8 cellular contexts compared by ENCODE assay signal in the genomic region with DNA sequence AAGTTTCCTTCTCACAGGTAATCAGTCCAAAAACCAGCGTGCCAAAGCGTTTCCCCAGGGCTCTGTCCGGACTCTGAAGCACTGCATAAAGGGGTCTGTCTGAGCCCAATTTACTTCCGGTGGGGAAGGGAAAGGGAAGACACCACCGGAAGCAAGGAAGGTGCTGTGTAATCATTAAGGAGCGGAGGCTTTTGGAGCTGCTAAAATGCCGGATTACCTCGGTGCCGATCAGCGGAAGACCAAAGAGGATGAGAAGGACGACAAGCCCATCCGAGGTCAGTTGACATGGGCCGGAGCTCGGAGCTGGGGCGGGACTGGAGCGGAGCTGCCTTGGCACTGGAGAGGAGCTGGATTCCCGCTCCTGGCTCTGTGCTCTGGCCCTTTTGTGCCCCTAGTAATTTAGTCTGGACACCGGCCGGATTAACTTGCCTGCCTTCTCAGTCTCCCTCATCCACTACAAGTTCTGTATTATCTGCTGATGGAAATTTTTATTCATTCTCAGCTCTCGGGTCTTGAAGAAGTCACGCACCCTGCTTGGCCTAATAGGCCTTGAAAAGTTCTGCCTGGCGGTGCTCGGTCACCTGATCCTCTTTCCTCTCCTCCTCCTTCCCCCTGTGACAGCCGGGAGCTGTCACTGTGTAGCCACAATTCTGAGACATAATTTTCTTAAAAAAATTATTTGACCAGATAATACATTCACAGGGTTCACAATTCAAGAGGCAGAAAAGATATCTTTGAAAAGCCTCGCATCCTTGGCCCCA. TPM values are rescaled to one million over a fixed set of nuclear protein-coding genes. Genes with fewer than 3 reads are reported as not detected.
DNase-seq lines count a peak whose midpoint lies in the region; ATAC-seq lines count a peak whose summit lies in the region.

A gene (plus strand): TSS at position 137 of the 761 bp plus-strand sequence. CDS start 69 bp downstream, at position 206.

- WGBS in mesendoderm (ENCODE audit: extremely low coverage, insufficient coverage, low lambda C conversion rate): no CpG with 5 or more reads among the region's 25 CpGs

- in situ Hi-C loops in Caki2 (cut with HindIII; ENCODE audit: low pct_unique_long_range_greater_than_20kb, low sequenced_read_pairs): no loop called here

- no peak within 1 kb of the TSS for H2BK120ac ChIP-seq in mesendoderm (ENCODE audit: low read depth, low read length)

- peak within 1 kb of the TSS; percentile 91 for H3K9ac ChIP-seq in HUES48 (ENCODE audit: low read depth, low read length)
- peak within 1 kb of the TSS; percentile 98 for H3K9ac ChIP-seq in NT2/D1 (ENCODE audit: insufficient read length, low read depth)
- peak within 1 kb of the TSS; percentile 97 for H3K9ac ChIP-seq in endocrine pancreas (ENCODE audit: control insufficient read depth, insufficient read depth, low read length)
- H3K9ac ChIP-seq in mesendoderm (ENCODE audit: low read length): peak within 1 kb of the TSS; percentile 95

- H4K5ac ChIP-seq in mesendoderm (ENCODE audit: low read length): no peak within 1 kb of the TSS

- no peak within 1 kb of the TSS for H2BK15ac ChIP-seq in mesendoderm (replicated peaks; ENCODE audit: low read depth)

- H3K27ac ChIP-seq in HUES48 (ENCODE audit: low read depth, low read length) (peak within 1 kb of the TSS; percentile 93), mesendoderm (ENCODE audit: low read depth, low read length) (peak within 1 kb of the TSS; percentile 54)

- H3K27me3 ChIP-seq in HUES48 (ENCODE audit: control insufficient read depth, insufficient read depth, low read length): no peaks in the 10 kb centered on the region
- H3K27me3 ChIP-seq in NT2/D1 (ENCODE audit: insufficient read depth, insufficient read length): no peaks in the 10 kb centered on the region
- H3K27me3 ChIP-seq in endocrine pancreas (ENCODE audit: control insufficient read depth, insufficient read depth, low read length): no peaks in the 10 kb centered on the region
- H3K27me3 ChIP-seq in mesendoderm (ENCODE audit: insufficient read depth, low read length, poor library complexity): no peaks in the 10 kb centered on the region

- H3K4me1 Mint-ChIP-seq in activated CD8-positive, alpha-beta memory T cell treated with anti-CD3 and anti-CD28 coated beads, Interleukin-2, amount 10 ng/mL, durations not matched to agents 7 days and 5 days: peaks cover 62% of the 10 kb centered on the region

- peak within 1 kb of the TSS; percentile 94 for H2BK5ac ChIP-seq in mesendoderm (ENCODE audit: low read length)

- no peaks in the 10 kb centered on the region for H3K9me3 Mint-ChIP-seq in activated CD8-positive, alpha-beta memory T cell treated with anti-CD3 and anti-CD28 coated beads, Interleukin-2, amount 10 ng/mL, durations not matched to agents 7 days and 5 days (ENCODE audit: low read depth)

- DNase-seq in Caki2 (ENCODE audit: low read depth): peak; percentile 81
- DNase-seq in NT2/D1 (ENCODE audit: low read depth, low spot score): peak; percentile 86
- DNase-seq in activated CD8-positive, alpha-beta memory T cell treated with anti-CD3 and anti-CD28 coated beads, Interleukin-2, amount 10 ng/mL, durations not matched to agents 7 days and 5 days: peak; percentile 91
- peak; percentile 97 for DNase-seq in mesendoderm
- DNase-seq in stimulated activated CD8-positive, alpha-beta memory T cell treated with anti-CD3 and anti-CD28 coated beads, Interleukin-12 subunit alpha, Interleukin-12 subunit beta, amount 100 ng/mL, for 4 hours (ENCODE audit: low read depth): peak; percentile 64

- peak within 1 kb of the TSS; percentile 99 for H3K4me3 Mint-ChIP-seq in activated CD8-positive, alpha-beta memory T cell treated with anti-CD3 and anti-CD28 coated beads, Interleukin-2, amount 10 ng/mL, durations not matched to agents 7 days and 5 days

- peak within 1 kb of the TSS; percentile 76 for H3K18ac ChIP-seq in mesendoderm (ENCODE audit: low read length)

- peak within 1 kb of the TSS; percentile 7 for H3K4ac ChIP-seq in mesendoderm (ENCODE audit: low read depth, low read length)

- CTCF ChIA-PET in activated CD8-positive, alpha-beta memory T cell treated with anti-CD3 and anti-CD28 coated beads, Interleukin-2, amount 10 ng/mL, durations not matched to agents 7 days and 5 days (lab: Charles Lee): interaction anchor here (0.9 to 1.7 kb wide), 4 partner anchors 10 to 1571 kb away, joined by 3 to 4 read pairs (median 3); a partner anchor contains a TSS

- H3K4me1 ChIP-seq in HUES48 (ENCODE audit: control insufficient read depth, insufficient read depth, low read length) (peaks cover 14% of the 10 kb centered on the region; the same call in 1 of the 2 replicates), NT2/D1 (ENCODE audit: insufficient read depth, insufficient read length) (no peaks in the 10 kb centered on the region), endocrine pancreas (ENCODE audit: control insufficient read depth, insufficient read depth, low read length) (peaks cover 27% of the 10 kb centered on the region), mesendoderm (ENCODE audit: control insufficient read depth, low read depth, low read length) (no peaks in the 10 kb centered on the region)

- H3K27ac Mint-ChIP-seq in activated CD8-positive, alpha-beta memory T cell treated with anti-CD3 and anti-CD28 coated beads, Interleukin-2, amount 10 ng/mL, durations not matched to agents 7 days and 5 days: peak within 1 kb of the TSS; percentile 99

- H3K9me3 ChIP-seq in HUES48 (ENCODE audit: control insufficient read depth, insufficient read depth, low read length): no peaks in the 10 kb centered on the region
- H3K9me3 ChIP-seq in NT2/D1 (ENCODE audit: insufficient read depth, low read length): no peaks in the 10 kb centered on the region
- no peaks in the 10 kb centered on the region for H3K9me3 ChIP-seq in endocrine pancreas (ENCODE audit: control insufficient read depth, low read length)

- peaks cover 8% of the 10 kb centered on the region for H3K79me1 ChIP-seq in mesendoderm (ENCODE audit: low read length)

- H2AK5ac ChIP-seq in mesendoderm (ENCODE audit: low read length): no peak within 1 kb of the TSS

- peaks cover 61% of the 10 kb centered on the region for H3K79me2 ChIP-seq in mesendoderm (ENCODE audit: control insufficient read depth, insufficient read depth, low read length)

- H4K8ac ChIP-seq in mesendoderm (ENCODE audit: low read depth, low read length): peak within 1 kb of the TSS; percentile 81

- H3K4me3 ChIP-seq in HUES48 (ENCODE audit: low read depth, low read length): peak within 1 kb of the TSS; percentile 99
- peak within 1 kb of the TSS; percentile 91 for H3K4me3 ChIP-seq in NT2/D1 (ENCODE audit: insufficient read length, low read depth)
- H3K4me3 ChIP-seq in endocrine pancreas (ENCODE audit: control insufficient read depth, insufficient read depth, low read length): peak within 1 kb of the TSS; percentile 98
- peak within 1 kb of the TSS; percentile 97 for H3K4me3 ChIP-seq in mesendoderm (ENCODE audit: low read length)

- H3K27me3 Mint-ChIP-seq in activated CD8-positive, alpha-beta memory T cell treated with anti-CD3 and anti-CD28 coated beads, Interleukin-2, amount 10 ng/mL, durations not matched to agents 7 days and 5 days: no peaks in the 10 kb centered on the region

- H3K23ac ChIP-seq in mesendoderm (ENCODE audit: low read length): no peak within 1 kb of the TSS

- H3K36me3 ChIP-seq in HUES48 (ENCODE audit: control insufficient read depth, insufficient read depth, low read length) (peaks cover 25% of the 10 kb centered on the region), NT2/D1 (ENCODE audit: insufficient read depth, insufficient read length, low read length) (peaks cover 16% of the 10 kb centered on the region), endocrine pancreas (ENCODE audit: control insufficient read depth, insufficient read depth, low read length) (no peaks in the 10 kb centered on the region), mesendoderm (ENCODE audit: control insufficient read depth, insufficient read depth, low read length) (no peaks in the 10 kb centered on the region)

- peak within 1 kb of the TSS; percentile 52 for H3K4me2 ChIP-seq in mesendoderm (ENCODE audit: low read length)

- peaks cover 27% of the 10 kb centered on the region for H3K36me3 Mint-ChIP-seq in activated CD8-positive, alpha-beta memory T cell treated with anti-CD3 and anti-CD28 coated beads, Interleukin-2, amount 10 ng/mL, durations not matched to agents 7 days and 5 days

- ATAC-seq in GM21423 (IDR thresholded peaks at IDR 0.05; ENCODE audit: unreplicated experiment): peak; percentile 68
- peak; percentile 75 for ATAC-seq in activated CD8-positive, alpha-beta memory T cell treated with anti-CD3 and anti-CD28 coated beads, Interleukin-2, amount 10 ng/mL, durations not matched to agents 7 days and 5 days

- H3K56ac ChIP-seq in mesendoderm (ENCODE audit: low read length): peak within 1 kb of the TSS; percentile 98

RNA-seq across cellular contexts. Expression of the gene that starts here (rescaled TPM):
- total RNA-seq in Caki2 (2014; rRNA removed; shearing (Covaris generic); ENCODE audit: low replicate concordance): 219 and 263 TPM in 2 replicates
- 100 to 1,000 TPM; 138 to 195 TPM for total RNA-seq in activated CD8-positive, alpha-beta memory T cell treated with anti-CD3 and anti-CD28 coated beads, Interleukin-2, amount 10 ng/mL, durations not matched to agents 7 days and 5 days
- 193 TPM for polyA plus RNA-seq in mesendoderm (2013, experiment 1 of 2)
- polyA plus RNA-seq in mesendoderm (2013, experiment 2 of 2): 191 TPM

Comparison
In these comparisons a context has a peak if more than half of its experiments do, and no peak if none do; other contexts are left out.
1. Peak in every context shown above with its lines: DNase-seq, ATAC-seq, H3K4me3 ChIP-seq and H3K27ac ChIP-seq.